7 cellular contexts compared by ENCODE assay signal in genomic region chr14:93655078-93655750, GRCh38.
DNase-seq lines count a peak whose midpoint lies in the region; ATAC-seq and TF ChIP-seq lines count a peak whose summit lies in the region.

No MANE protein-coding gene starts in this region.

- no peaks in the 10 kb centered on the region for H3K27me3 ChIP-seq in neural progenitor cell

- ATAC-seq in GM18870 (IDR thresholded peaks at IDR 0.05; ENCODE audit: unreplicated experiment) (no peak), HG03039 (IDR thresholded peaks at IDR 0.05; ENCODE audit: unreplicated experiment) (no peak)

- H3K9me3 ChIP-seq in neural progenitor cell (ENCODE audit: low read depth): no peaks in the 10 kb centered on the region

- no peaks in the 10 kb centered on the region for H3K36me3 Mint-ChIP-seq in neural progenitor cell

- H3K27me3 Mint-ChIP-seq in neural progenitor cell (ENCODE audit: insufficient read depth, low read depth): peaks cover 2% of the 10 kb centered on the region

- H3K36me3 ChIP-seq in neural progenitor cell: no peaks in the 10 kb centered on the region

- TF ChIP-seq CTCF in neural progenitor cell (IDR thresholded peaks at IDR 0.05): peak; percentile 79

- no peaks in the 10 kb centered on the region for H4K20me1 ChIP-seq in neural progenitor cell (ENCODE audit: low read depth)

- peaks cover 11% of the 10 kb centered on the region for H3K4me1 ChIP-seq in neural progenitor cell

- no peaks in the 10 kb centered on the region for H3F3A ChIP-seq in neural progenitor cell (ENCODE audit: low read depth)

- H3K4me3 ChIP-seq in neural progenitor cell: no peak overlapping the region

- H3K27ac Mint-ChIP-seq in neural progenitor cell: no peak overlapping the region

- peaks cover 10% of the 10 kb centered on the region for H3K4me1 Mint-ChIP-seq in neural progenitor cell

- H3K4me3 Mint-ChIP-seq in neural progenitor cell: no peak overlapping the region

- H2AFZ ChIP-seq in neural progenitor cell (replicated peaks): peak overlapping the region; percentile 93

- TF ChIP-seq POLR2A in erythroblast (IDR thresholded peaks at IDR 0.05; ENCODE audit: low read length): no peak

- no peaks in the 10 kb centered on the region for H3K79me2 ChIP-seq in neural progenitor cell (ENCODE audit: low read depth)

- no peak overlapping the region for H3K27ac ChIP-seq in neural progenitor cell

- no peak overlapping the region for H3K9ac ChIP-seq in neural progenitor cell

- H3K4me2 ChIP-seq in neural progenitor cell: no peak overlapping the region

- peaks cover 9% of the 10 kb centered on the region for H3K9me3 Mint-ChIP-seq in neural progenitor cell

- peak; percentile 4 for DNase-seq in EH (ENCODE audit: low read depth)
- DNase-seq in HuH-7 (ENCODE audit: low spot score): peak; percentile 26
- peak; percentile 7 for DNase-seq in OCI-M2 (lab: John Stamatoyannopoulos, UW; ENCODE audit: unreplicated experiment)
- DNase-seq in erythroblast (lab: John Stamatoyannopoulos, UW): peak; percentile 21 to 61
- DNase-seq in neural progenitor cell (ENCODE audit: low spot score): peak; percentile 94

Comparison
In these comparisons a context has a peak if more than half of its experiments do, and no peak if none do; other contexts are left out.
1. DNase-seq: peak in every context shown above with its lines; median percentile 94 in neural progenitor cell; 41 in erythroblast; 26 in HuH-7; 7 in OCI-M2; 4 in EH.